Comparison of ENCODE assay signal across 8 cellular contexts in the genomic region with DNA sequence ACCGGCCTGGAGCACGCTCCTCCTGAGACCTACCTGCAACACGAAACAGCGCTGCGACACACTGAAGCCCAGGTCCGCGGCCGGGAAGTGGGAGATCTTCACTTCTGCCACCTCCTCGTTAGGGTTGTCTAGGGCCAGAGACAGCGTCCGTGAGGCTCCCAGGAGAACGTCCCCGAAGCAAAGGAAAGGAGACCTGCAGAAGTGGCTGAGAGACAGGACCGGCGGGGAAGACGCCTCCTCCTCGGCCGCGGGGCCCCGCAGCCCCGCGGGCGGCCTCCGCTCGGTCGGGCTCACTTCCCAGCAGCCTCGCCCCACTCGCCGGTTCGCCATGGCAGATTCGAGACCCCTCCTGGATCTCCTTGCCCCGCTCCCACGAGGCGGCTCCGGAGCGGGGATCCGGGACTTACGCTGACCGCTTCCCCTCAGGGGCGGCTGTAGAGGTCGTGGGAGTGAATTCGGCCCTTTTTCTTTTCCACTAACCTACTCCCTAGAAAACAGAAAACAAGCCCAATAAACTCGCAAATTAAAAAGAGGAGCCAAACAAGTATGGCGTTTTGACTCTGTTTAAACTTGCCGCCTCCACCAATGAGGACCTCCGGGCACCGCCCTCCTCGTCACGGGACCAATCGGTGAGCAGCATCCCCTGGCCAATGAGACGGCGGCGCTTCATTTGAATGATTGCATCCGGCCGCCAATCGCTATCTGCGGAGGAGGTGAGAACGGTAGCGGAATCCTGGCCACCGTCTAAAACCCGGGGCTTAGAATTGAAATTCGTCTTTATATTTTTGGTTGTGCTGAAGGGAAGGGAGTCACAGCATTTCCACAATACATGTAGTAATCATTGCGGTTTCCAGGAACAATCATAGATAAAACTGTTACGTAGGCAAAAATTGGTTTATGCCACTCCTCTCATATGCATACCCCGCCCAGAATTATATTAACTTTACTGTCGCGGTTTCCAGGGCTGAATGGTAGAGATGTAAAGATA. TPM values are rescaled to one million over a fixed set of nuclear protein-coding genes. Genes with fewer than 3 reads are reported as not detected.
DNase-seq lines count a peak whose midpoint lies in the region; ATAC-seq and TF ChIP-seq lines count a peak whose summit lies in the region.

ASPM (minus strand) TSS at position 562 of the 988 bp plus-strand sequence; CDS start at position 330, 232 bp downstream.

- H3K27me3 ChIP-seq in osteoblast (ENCODE audit: insufficient read depth, low read length): no peaks in the 10 kb centered on the region
- no peaks in the 10 kb centered on the region for H3K27me3 ChIP-seq in thymus (ENCODE audit: control insufficient read depth, insufficient read depth)

- TF ChIP-seq CTCF in GM12864 (IDR thresholded peaks at IDR 0.05; ENCODE audit: low read depth, low read length, missing control alignments) (no peak), glutamatergic neuron (IDR thresholded peaks at IDR 0.05; ENCODE audit: partially characterized antibody, unreplicated experiment) (no peak), osteoblast (IDR thresholded peaks at IDR 0.05; ENCODE audit: extremely low read depth, low read depth, low read length) (no peak)

- H3K4me3 Mint-ChIP-seq in glutamatergic neuron (ENCODE audit: unreplicated experiment): peak within 1 kb of the TSS; percentile 93

- H3K36me3 ChIP-seq in osteoblast (ENCODE audit: insufficient read depth, low read length) (no peaks in the 10 kb centered on the region), thymus (ENCODE audit: control insufficient read depth, insufficient read depth) (no peaks in the 10 kb centered on the region)

- H3K27ac Mint-ChIP-seq in activated naive CD4-positive, alpha-beta T cell treated with anti-CD3 and anti-CD28 coated beads, Interleukin-2, amount 50 U/mL, for 72 hours: peak within 1 kb of the TSS; percentile 94
- peak within 1 kb of the TSS; percentile 34 for H3K27ac Mint-ChIP-seq in glutamatergic neuron (ENCODE audit: unreplicated experiment)

- ATAC-seq in HG02678 (IDR thresholded peaks at IDR 0.05; ENCODE audit: unreplicated experiment): peak; percentile 98
- peak; percentile 98 to 99 for ATAC-seq in activated naive CD4-positive, alpha-beta T cell treated with anti-CD3 and anti-CD28 coated beads, Interleukin-2, amount 50 U/mL, for 72 hours

- H3K9me3 ChIP-seq in osteoblast (ENCODE audit: low read depth, low read length) (no peaks in the 10 kb centered on the region), thymus (ENCODE audit: control insufficient read depth) (no peaks in the 10 kb centered on the region)

- peaks cover 16 to 40% of the 10 kb centered on the region in 2 donors for H3K36me3 Mint-ChIP-seq in activated naive CD4-positive, alpha-beta T cell treated with anti-CD3 and anti-CD28 coated beads, Interleukin-2, amount 50 U/mL, for 72 hours
- H3K36me3 Mint-ChIP-seq in glutamatergic neuron (ENCODE audit: unreplicated experiment): no peaks in the 10 kb centered on the region

- H3K4me1 ChIP-seq in osteoblast (ENCODE audit: insufficient read depth, low read length) (peaks cover 7% of the 10 kb centered on the region), thymus (ENCODE audit: control insufficient read depth, insufficient read depth, low read length) (no peaks in the 10 kb centered on the region)

- H4K20me1 ChIP-seq in osteoblast (ENCODE audit: insufficient read depth, low read length): no peaks in the 10 kb centered on the region

- H3K79me2 ChIP-seq in osteoblast (ENCODE audit: insufficient read depth, low read length): peaks cover 48% of the 10 kb centered on the region

- DNase-seq in GM12864 (ENCODE audit: low read depth) (peak; percentile 84), NCI-H1105 treated with DMSO at 0.1 percent for 48 hours (lab: John Stamatoyannopoulos, UW) (peak; percentile 98), SKM-1 treated with dmso at 0.1 percent for 144 hours (lab: John Stamatoyannopoulos, UW; ENCODE audit: unreplicated experiment) (peak; percentile 97), glutamatergic neuron (peak; percentile 95), osteoblast (ENCODE audit: insufficient read length, low spot score, missing footprints) (peak; percentile 95)
- DNase-seq in activated naive CD4-positive, alpha-beta T cell treated with anti-CD3 and anti-CD28 coated beads, Interleukin-2, amount 50 U/mL, for 72 hours (ENCODE audit: low spot score in 2 of 2): peak; percentile 89 to 95

- H3K4me3 ChIP-seq in GM12864 (ENCODE audit: low read depth, low read length) (peak within 1 kb of the TSS; percentile 96), osteoblast (ENCODE audit: insufficient read depth, low read length) (peak within 1 kb of the TSS; percentile 92), thymus (ENCODE audit: low read length) (peak within 1 kb of the TSS; percentile 89)

- WGBS in thymus: under 1% methylated on average over 67 of the region's 67 CpGs

- no peaks in the 10 kb centered on the region for H3K9me3 Mint-ChIP-seq in activated naive CD4-positive, alpha-beta T cell treated with anti-CD3 and anti-CD28 coated beads, Interleukin-2, amount 50 U/mL, for 72 hours
- peaks cover 4% of the 10 kb centered on the region for H3K9me3 Mint-ChIP-seq in glutamatergic neuron (ENCODE audit: unreplicated experiment)

- H2AFZ ChIP-seq in osteoblast (ENCODE audit: low read length): peak within 1 kb of the TSS; percentile 98

- no peaks in the 10 kb centered on the region for H3K27me3 Mint-ChIP-seq in glutamatergic neuron (ENCODE audit: unreplicated experiment)

- peak within 1 kb of the TSS; percentile 87 for H3K27ac ChIP-seq in osteoblast (ENCODE audit: low read depth, low read length)
- H3K27ac ChIP-seq in thymus (ENCODE audit: low read depth): peak within 1 kb of the TSS; percentile 81

- peaks cover 11% of the 10 kb centered on the region for H3K4me1 Mint-ChIP-seq in glutamatergic neuron (ENCODE audit: low read depth, unreplicated experiment)

- H3K4me2 ChIP-seq in osteoblast (ENCODE audit: insufficient read depth, low read length): peak within 1 kb of the TSS; percentile 86

RNA-seq across cellular contexts. Expression of gene ASPM, which starts in this region (rescaled TPM):
- total RNA-seq in activated naive CD4-positive, alpha-beta T cell treated with anti-CD3 and anti-CD28 coated beads, Interleukin-2, amount 50 U/mL, for 72 hours: 10 to 100 TPM; 37.1 to 49.3 TPM
- 5.9 TPM for total RNA-seq in glutamatergic neuron (ENCODE audit: unreplicated experiment)
- 5.1 and 5.6 TPM in 2 replicates for total RNA-seq in osteoblast
- polyA plus RNA-seq in thymus: 9.6 TPM

Comparison
In these comparisons a context has a peak if more than half of its experiments do, and no peak if none do; other contexts are left out.
1. Peak in every context shown above with its lines: DNase-seq, ATAC-seq, H3K4me3 ChIP-seq and H3K27ac ChIP-seq.